Comparison of ENCODE assay signal across 21 cellular contexts in genomic region chr9:127018935-127019334, GRCh38.
"Had no signal": no experiment of that assay in that cellular context is flagged by ENCODE, and none has a peak within 500 bp of the region (broad histone marks: within the 10 kb centered on the region; RNA-seq: fewer than 3 reads in every experiment).

No MANE protein-coding gene starts in this region.

- H3K4me3 ChIP-seq: esophagus muscularis mucosa, left ventricle myocardium inferior, lung, right lobe of liver, tibial nerve had no signal

- H3K9me3 ChIP-seq: esophagus muscularis mucosa, left ventricle myocardium inferior, neutrophil, right lobe of liver, tibial nerve had no signal

- H3K36me3 ChIP-seq: brain microvascular endothelial cell, esophagus muscularis mucosa, left ventricle myocardium inferior, neutrophil, right lobe of liver, tibial nerve had no signal

- H3K4me1 ChIP-seq: right lobe of liver had no signal

- ATAC-seq: right lobe of liver had no signal

- H3K27me3 ChIP-seq: brain microvascular endothelial cell, esophagus muscularis mucosa, right lobe of liver, tibial nerve had no signal

- H3K27ac ChIP-seq: brain microvascular endothelial cell, esophagus muscularis mucosa, left ventricle myocardium inferior, neutrophil, right lobe of liver, tibial nerve had no signal

- DNase-seq: activated B cell treated with CpG ODN at 0.5 μM for 24 hours; activated CD8-positive, alpha-beta memory T cell treated with anti-CD3 and anti-CD28 coated beads for 24 hours; activated effector memory CD4-positive, alpha-beta T cell treated with anti-CD3 and anti-CD28 coated beads, Interleukin-2, amount 50 U/mL, for 16 hours; activated naive CD4-positive, alpha-beta T cell treated with anti-CD3 and anti-CD28 coated beads for 36 hours; activated naive CD8-positive, alpha-beta T cell treated with anti-CD3 and anti-CD28 coated beads for 36 hours; amniotic stem cell; brain microvascular endothelial cell; caudate nucleus; endodermal cell; left ventricle myocardium inferior; naive B cell; nephron progenitor cell; right lobe of liver; small intestine; stimulated activated CD4-positive, alpha-beta T cell treated with anti-CD3 and anti-CD28 coated beads, Interleukin-1b, Interleukin-23, amount 100 ng/mL, for 48 hours; stimulated activated naive CD4-positive, alpha-beta T cell; T-helper 1 cell had no signal
